1 cellular context compared by ENCODE assay signal in the genomic region with DNA sequence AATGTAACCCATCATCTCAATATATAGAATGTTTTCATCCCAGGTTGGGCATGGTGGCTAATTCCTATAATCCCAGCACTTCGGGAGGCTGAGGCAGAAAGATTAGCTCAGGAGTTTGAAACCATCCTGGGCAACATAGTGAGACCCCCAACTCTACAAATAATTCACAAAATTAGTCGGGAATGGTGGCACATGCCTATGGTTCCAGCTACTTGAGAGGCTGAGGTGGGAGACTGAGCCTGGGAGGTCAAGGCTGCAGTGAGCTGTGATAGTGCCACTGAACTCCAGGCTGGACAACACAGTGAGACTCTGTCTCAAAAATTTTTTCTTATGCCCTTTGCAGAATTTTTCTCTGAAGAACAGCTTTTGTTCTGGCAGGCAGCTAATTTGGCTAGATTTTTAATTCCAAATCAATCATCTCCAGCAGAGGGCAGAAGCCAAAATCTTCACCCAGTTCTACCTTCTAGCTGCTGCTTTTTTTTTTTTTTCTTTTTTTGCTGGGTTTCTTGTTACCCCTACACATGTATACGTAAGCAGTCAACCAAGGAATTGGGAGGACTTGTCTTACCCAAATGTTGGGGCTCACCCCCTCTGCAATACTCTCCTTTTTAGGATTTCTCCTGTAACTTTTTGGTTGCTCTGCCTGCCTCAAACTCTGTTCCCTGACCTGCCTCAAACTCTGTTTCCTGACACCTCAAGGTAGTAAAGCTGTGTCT.
A peak's percentile ranks its signal among the peaks of the same experiment; 100 is the strongest.
TF ChIP-seq lines count a peak whose summit lies in the region.

No MANE protein-coding gene starts in this region.

TF ChIP-seq in K562, 482 proteins besides CTCF, POLR2A, EP300 and RAD21 (continues in another document):
- TF ChIP-seq, protein P1, sequence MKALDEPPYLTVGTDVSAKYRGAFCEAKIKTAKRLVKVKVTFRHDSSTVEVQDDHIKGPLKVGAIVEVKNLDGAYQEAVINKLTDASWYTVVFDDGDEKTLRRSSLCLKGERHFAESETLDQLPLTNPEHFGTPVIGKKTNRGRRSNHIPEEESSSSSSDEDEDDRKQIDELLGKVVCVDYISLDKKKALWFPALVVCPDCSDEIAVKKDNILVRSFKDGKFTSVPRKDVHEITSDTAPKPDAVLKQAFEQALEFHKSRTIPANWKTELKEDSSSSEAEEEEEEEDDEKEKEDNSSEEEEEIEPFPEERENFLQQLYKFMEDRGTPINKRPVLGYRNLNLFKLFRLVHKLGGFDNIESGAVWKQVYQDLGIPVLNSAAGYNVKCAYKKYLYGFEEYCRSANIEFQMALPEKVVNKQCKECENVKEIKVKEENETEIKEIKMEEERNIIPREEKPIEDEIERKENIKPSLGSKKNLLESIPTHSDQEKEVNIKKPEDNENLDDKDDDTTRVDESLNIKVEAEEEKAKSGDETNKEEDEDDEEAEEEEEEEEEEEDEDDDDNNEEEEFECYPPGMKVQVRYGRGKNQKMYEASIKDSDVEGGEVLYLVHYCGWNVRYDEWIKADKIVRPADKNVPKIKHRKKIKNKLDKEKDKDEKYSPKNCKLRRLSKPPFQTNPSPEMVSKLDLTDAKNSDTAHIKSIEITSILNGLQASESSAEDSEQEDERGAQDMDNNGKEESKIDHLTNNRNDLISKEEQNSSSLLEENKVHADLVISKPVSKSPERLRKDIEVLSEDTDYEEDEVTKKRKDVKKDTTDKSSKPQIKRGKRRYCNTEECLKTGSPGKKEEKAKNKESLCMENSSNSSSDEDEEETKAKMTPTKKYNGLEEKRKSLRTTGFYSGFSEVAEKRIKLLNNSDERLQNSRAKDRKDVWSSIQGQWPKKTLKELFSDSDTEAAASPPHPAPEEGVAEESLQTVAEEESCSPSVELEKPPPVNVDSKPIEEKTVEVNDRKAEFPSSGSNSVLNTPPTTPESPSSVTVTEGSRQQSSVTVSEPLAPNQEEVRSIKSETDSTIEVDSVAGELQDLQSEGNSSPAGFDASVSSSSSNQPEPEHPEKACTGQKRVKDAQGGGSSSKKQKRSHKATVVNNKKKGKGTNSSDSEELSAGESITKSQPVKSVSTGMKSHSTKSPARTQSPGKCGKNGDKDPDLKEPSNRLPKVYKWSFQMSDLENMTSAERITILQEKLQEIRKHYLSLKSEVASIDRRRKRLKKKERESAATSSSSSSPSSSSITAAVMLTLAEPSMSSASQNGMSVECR (CRISPR knock-in tag; IDR thresholded peaks at IDR 0.05), result no peak
- TF ChIP-seq, protein P2, sequence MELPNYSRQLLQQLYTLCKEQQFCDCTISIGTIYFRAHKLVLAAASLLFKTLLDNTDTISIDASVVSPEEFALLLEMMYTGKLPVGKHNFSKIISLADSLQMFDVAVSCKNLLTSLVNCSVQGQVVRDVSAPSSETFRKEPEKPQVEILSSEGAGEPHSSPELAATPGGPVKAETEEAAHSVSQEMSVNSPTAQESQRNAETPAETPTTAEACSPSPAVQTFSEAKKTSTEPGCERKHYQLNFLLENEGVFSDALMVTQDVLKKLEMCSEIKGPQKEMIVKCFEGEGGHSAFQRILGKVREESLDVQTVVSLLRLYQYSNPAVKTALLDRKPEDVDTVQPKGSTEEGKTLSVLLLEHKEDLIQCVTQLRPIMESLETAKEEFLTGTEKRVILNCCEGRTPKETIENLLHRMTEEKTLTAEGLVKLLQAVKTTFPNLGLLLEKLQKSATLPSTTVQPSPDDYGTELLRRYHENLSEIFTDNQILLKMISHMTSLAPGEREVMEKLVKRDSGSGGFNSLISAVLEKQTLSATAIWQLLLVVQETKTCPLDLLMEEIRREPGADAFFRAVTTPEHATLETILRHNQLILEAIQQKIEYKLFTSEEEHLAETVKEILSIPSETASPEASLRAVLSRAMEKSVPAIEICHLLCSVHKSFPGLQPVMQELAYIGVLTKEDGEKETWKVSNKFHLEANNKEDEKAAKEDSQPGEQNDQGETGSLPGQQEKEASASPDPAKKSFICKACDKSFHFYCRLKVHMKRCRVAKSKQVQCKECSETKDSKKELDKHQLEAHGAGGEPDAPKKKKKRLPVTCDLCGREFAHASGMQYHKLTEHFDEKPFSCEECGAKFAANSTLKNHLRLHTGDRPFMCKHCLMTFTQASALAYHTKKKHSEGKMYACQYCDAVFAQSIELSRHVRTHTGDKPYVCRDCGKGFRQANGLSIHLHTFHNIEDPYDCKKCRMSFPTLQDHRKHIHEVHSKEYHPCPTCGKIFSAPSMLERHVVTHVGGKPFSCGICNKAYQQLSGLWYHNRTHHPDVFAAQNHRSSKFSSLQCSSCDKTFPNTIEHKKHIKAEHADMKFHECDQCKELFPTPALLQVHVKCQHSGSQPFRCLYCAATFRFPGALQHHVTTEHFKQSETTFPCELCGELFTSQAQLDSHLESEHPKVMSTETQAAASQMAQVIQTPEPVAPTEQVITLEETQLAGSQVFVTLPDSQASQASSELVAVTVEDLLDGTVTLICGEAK (IDR thresholded peaks at IDR 0.05), result peak; percentile 29; the same call in 1 of the 2 replicates
- TF ChIP-seq, protein P2 (CRISPR knock-in tag; IDR thresholded peaks at IDR 0.05), result no peak
- TF ChIP-seq WHSC1 (IDR thresholded peaks at IDR 0.05; ENCODE audit: low read length) (no peak), SMAD3 (CRISPR knock-in tag; conservative IDR thresholded peaks at IDR 0.05) (no peak), SMARCE1 (IDR thresholded peaks at IDR 0.05) (peak; percentile 44; the same call in 1 of the 2 replicates), MED1 (CRISPR knock-in tag; IDR thresholded peaks at IDR 0.05; ENCODE audit: borderline replicate concordance) (no peak), RBM25 (IDR thresholded peaks at IDR 0.05; ENCODE audit: low read depth, low read length, severe bottlenecking) (peak; percentile 16), NCOA6 (IDR thresholded peaks at IDR 0.05) (no peak), ZNF785 (CRISPR knock-in tag; IDR thresholded peaks at IDR 0.05) (no peak), TRIM24 (IDR thresholded peaks at IDR 0.05) (peak in 1 of 2 experiments; percentile 20; a peak in 1 of 4 replicates), SLC30A9 (CRISPR knock-in tag; IDR thresholded peaks at IDR 0.05) (no peak), RNF2 (IDR thresholded peaks at IDR 0.05) (no peak), GTF2E2 (tag; IDR thresholded peaks at IDR 0.05) (no peak), ZNF584 (CRISPR knock-in tag; IDR thresholded peaks at IDR 0.05; ENCODE audit: low read depth) (no peak), ZNF384 (IDR thresholded peaks at IDR 0.05; ENCODE audit: low read depth, low read length) (peak; percentile 96), CC2D1A (IDR thresholded peaks at IDR 0.05) (0 out of 2 replicates have a peak, but pooled peaks have one; percentile 12), ARID1B (IDR thresholded peaks at IDR 0.05) (0 out of 2 replicates have a peak, but pooled peaks have one; percentile 13), PHB2 (IDR thresholded peaks at IDR 0.05; ENCODE audit: low read depth) (no peak), MCM5 (IDR thresholded peaks at IDR 0.05; ENCODE audit: low read depth) (no peak), NUFIP1 (IDR thresholded peaks at IDR 0.05; ENCODE audit: partially characterized antibody) (no peak), BCL6 (CRISPR knock-in tag; IDR thresholded peaks at IDR 0.05) (no peak), NR2C1 (IDR thresholded peaks at IDR 0.05) (no peak), NR2C1 (tag; IDR thresholded peaks at IDR 0.05) (no peak), EHMT2 (IDR thresholded peaks at IDR 0.05) (no peak)
- TF ChIP-seq, protein P3, sequence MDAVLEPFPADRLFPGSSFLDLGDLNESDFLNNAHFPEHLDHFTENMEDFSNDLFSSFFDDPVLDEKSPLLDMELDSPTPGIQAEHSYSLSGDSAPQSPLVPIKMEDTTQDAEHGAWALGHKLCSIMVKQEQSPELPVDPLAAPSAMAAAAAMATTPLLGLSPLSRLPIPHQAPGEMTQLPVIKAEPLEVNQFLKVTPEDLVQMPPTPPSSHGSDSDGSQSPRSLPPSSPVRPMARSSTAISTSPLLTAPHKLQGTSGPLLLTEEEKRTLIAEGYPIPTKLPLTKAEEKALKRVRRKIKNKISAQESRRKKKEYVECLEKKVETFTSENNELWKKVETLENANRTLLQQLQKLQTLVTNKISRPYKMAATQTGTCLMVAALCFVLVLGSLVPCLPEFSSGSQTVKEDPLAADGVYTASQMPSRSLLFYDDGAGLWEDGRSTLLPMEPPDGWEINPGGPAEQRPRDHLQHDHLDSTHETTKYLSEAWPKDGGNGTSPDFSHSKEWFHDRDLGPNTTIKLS (IDR thresholded peaks at IDR 0.05; ENCODE audit: borderline replicate concordance, low read depth), result no peak
- TF ChIP-seq, protein P4, sequence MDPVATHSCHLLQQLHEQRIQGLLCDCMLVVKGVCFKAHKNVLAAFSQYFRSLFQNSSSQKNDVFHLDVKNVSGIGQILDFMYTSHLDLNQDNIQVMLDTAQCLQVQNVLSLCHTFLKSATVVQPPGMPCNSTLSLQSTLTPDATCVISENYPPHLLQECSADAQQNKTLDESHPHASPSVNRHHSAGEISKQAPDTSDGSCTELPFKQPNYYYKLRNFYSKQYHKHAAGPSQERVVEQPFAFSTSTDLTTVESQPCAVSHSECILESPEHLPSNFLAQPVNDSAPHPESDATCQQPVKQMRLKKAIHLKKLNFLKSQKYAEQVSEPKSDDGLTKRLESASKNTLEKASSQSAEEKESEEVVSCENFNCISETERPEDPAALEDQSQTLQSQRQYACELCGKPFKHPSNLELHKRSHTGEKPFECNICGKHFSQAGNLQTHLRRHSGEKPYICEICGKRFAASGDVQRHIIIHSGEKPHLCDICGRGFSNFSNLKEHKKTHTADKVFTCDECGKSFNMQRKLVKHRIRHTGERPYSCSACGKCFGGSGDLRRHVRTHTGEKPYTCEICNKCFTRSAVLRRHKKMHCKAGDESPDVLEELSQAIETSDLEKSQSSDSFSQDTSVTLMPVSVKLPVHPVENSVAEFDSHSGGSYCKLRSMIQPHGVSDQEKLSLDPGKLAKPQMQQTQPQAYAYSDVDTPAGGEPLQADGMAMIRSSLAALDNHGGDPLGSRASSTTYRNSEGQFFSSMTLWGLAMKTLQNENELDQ (CRISPR knock-in tag; IDR thresholded peaks at IDR 0.05; ENCODE audit: borderline replicate concordance), result no peak
- TF ChIP-seq, protein P5, sequence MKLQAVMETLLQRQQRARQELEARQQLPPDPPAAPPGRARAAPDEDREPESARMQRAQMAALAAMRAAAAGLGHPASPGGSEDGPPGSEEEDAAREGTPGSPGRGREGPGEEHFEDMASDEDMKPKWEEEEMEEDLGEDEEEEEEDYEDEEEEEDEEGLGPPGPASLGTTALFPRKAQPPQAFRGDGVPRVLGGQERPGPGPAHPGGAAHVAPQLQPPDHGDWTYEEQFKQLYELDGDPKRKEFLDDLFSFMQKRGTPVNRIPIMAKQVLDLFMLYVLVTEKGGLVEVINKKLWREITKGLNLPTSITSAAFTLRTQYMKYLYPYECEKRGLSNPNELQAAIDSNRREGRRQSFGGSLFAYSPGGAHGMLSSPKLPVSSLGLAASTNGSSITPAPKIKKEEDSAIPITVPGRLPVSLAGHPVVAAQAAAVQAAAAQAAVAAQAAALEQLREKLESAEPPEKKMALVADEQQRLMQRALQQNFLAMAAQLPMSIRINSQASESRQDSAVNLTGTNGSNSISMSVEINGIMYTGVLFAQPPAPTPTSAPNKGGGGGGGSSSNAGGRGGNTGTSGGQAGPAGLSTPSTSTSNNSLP (IDR thresholded peaks at IDR 0.05; ENCODE audit: borderline replicate concordance, low read depth, low read length), result peak; percentile 97; the same call in 1 of the 2 replicates
- TF ChIP-seq, protein P6, sequence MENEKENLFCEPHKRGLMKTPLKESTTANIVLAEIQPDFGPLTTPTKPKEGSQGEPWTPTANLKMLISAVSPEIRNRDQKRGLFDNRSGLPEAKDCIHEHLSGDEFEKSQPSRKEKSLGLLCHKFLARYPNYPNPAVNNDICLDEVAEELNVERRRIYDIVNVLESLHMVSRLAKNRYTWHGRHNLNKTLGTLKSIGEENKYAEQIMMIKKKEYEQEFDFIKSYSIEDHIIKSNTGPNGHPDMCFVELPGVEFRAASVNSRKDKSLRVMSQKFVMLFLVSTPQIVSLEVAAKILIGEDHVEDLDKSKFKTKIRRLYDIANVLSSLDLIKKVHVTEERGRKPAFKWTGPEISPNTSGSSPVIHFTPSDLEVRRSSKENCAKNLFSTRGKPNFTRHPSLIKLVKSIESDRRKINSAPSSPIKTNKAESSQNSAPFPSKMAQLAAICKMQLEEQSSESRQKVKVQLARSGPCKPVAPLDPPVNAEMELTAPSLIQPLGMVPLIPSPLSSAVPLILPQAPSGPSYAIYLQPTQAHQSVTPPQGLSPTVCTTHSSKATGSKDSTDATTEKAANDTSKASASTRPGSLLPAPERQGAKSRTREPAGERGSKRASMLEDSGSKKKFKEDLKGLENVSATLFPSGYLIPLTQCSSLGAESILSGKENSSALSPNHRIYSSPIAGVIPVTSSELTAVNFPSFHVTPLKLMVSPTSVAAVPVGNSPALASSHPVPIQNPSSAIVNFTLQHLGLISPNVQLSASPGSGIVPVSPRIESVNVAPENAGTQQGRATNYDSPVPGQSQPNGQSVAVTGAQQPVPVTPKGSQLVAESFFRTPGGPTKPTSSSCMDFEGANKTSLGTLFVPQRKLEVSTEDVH (IDR thresholded peaks at IDR 0.05; ENCODE audit: low read depth, partially characterized antibody), result peak; percentile 42
- TF ChIP-seq, protein P7, sequence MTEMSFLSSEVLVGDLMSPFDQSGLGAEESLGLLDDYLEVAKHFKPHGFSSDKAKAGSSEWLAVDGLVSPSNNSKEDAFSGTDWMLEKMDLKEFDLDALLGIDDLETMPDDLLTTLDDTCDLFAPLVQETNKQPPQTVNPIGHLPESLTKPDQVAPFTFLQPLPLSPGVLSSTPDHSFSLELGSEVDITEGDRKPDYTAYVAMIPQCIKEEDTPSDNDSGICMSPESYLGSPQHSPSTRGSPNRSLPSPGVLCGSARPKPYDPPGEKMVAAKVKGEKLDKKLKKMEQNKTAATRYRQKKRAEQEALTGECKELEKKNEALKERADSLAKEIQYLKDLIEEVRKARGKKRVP (CRISPR knock-in tag; IDR thresholded peaks at IDR 0.05), result no peak
